8 cellular contexts compared by ENCODE assay signal in the genomic region with DNA sequence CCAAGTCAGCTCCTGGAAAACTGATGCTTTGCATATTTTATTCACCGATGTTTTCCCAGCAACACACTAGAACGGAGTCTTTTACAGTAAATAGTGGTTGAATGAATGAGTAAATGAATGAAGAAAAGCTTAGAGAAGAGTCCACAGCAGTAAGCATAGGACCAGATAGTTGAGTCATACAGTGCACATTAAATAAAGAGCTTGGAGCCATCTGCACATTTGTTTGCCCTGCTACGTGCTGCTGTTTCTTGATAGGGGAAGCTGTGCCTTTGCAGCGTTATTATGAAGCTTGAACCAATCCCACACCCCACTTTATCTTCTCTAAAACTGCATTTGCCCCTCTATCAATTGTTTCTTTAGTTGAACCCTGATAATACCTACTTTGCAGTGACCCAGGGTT. TPM values are rescaled to one million over a fixed set of nuclear protein-coding genes. Genes with fewer than 3 reads are reported as not detected.
DNase-seq lines count a peak whose midpoint lies in the region; ATAC-seq and TF ChIP-seq lines count a peak whose summit lies in the region.

No MANE protein-coding gene starts in this region.

- no peaks in the 10 kb centered on the region for H3K36me3 ChIP-seq in thoracic aorta

- H3K27me3 ChIP-seq in thoracic aorta (replicated peaks; ENCODE audit: insufficient read depth): no peaks in the 10 kb centered on the region

- CTCF ChIA-PET in activated B cell treated with CpG ODN at 0.5 μM for 24 hours (lab: Charles Lee): interaction anchor here (1.4 to 3.2 kb wide), 6 partner anchors 14 to 244 kb away, joined by 6 to 32 read pairs (median 10); a partner anchor contains a TSS

- H3K27me3 Mint-ChIP-seq in activated T-cell treated with anti-CD3 and anti-CD28 coated beads, Interleukin-2, amount 50 U/mL, for 72 hours (ENCODE audit: low read depth): no peaks in the 10 kb centered on the region
- peaks cover 2% of the 10 kb centered on the region for H3K27me3 Mint-ChIP-seq in activated B cell treated with CpG ODN at 0.5 μM for 24 hours

- peak overlapping the region; percentile 98 for H3K27ac Mint-ChIP-seq in activated T-cell treated with anti-CD3 and anti-CD28 coated beads, Interleukin-2, amount 50 U/mL, for 72 hours
- peak overlapping the region; percentile 91 for H3K27ac Mint-ChIP-seq in activated B cell treated with CpG ODN at 0.5 μM for 24 hours

- no peak for DNase-seq in activated T-cell treated with anti-CD3 and anti-CD28 coated beads, Interleukin-2, amount 50 U/mL, for 72 hours
- DNase-seq in activated T-cell treated with anti-CD3 and anti-CD28 coated beads, Interleukin-2, amount 50 U/mL, for 48 hours: no peak
- no peak for DNase-seq in activated B cell treated with CpG ODN at 0.5 μM for 24 hours
- peak; percentile 26 for DNase-seq in iris pigment epithelial cell (ENCODE audit: low read depth)
- DNase-seq in thoracic aorta (ENCODE audit: low spot score): no peak
- no peak for DNase-seq in SHP77 treated with DMSO at 0.1 percent for 48 hours (lab: John Stamatoyannopoulos, UW)
- no peak for DNase-seq in stimulated activated CD4-positive, alpha-beta T cell treated with anti-CD3 and anti-CD28 coated beads, Interleukin-4, amount 100 ng/mL, for 4 hours

- no peaks in the 10 kb centered on the region for H3K9me3 Mint-ChIP-seq in activated T-cell treated with anti-CD3 and anti-CD28 coated beads, Interleukin-2, amount 50 U/mL, for 72 hours
- no peaks in the 10 kb centered on the region for H3K9me3 Mint-ChIP-seq in activated B cell treated with CpG ODN at 0.5 μM for 24 hours

- no peaks in the 10 kb centered on the region for H3K9me3 ChIP-seq in thoracic aorta

- peaks cover 2 to 3% of the 10 kb centered on the region in 2 donors for H3K36me3 Mint-ChIP-seq in activated T-cell treated with anti-CD3 and anti-CD28 coated beads, Interleukin-2, amount 50 U/mL, for 72 hours (ENCODE audit: insufficient read depth in 2 of 2)
- H3K36me3 Mint-ChIP-seq in activated B cell treated with CpG ODN at 0.5 μM for 24 hours (ENCODE audit: low read depth): peaks cover 13% of the 10 kb centered on the region

- H3K27ac ChIP-seq in thoracic aorta: no peak overlapping the region

- ATAC-seq in activated T-cell treated with anti-CD3 and anti-CD28 coated beads, Interleukin-2, amount 50 U/mL, for 72 hours (replicated peaks in 1 of 2): no peak
- ATAC-seq in activated B cell treated with CpG ODN at 0.5 μM for 24 hours (ENCODE audit: low read depth) (no peak), thoracic aorta (ENCODE audit: insufficient number of reproducible peaks, low FRiP score, low read depth) (no peak), GM19328 (IDR thresholded peaks at IDR 0.05; ENCODE audit: unreplicated experiment) (no peak)

- H3K4me3 Mint-ChIP-seq in activated T-cell treated with anti-CD3 and anti-CD28 coated beads, Interleukin-2, amount 50 U/mL, for 72 hours: peak overlapping the region; percentile 94 to 97
- peak overlapping the region; percentile 97 for H3K4me3 Mint-ChIP-seq in activated B cell treated with CpG ODN at 0.5 μM for 24 hours

- H3K4me1 ChIP-seq in thoracic aorta (ENCODE audit: control insufficient read depth in 1 of 2, low read depth in 2 of 2): peaks cover 15 to 24% of the 10 kb centered on the region in 2 donors

- H3K4me1 Mint-ChIP-seq in activated T-cell treated with anti-CD3 and anti-CD28 coated beads, Interleukin-2, amount 50 U/mL, for 72 hours (ENCODE audit: low read depth): peaks cover 40% of the 10 kb centered on the region
- peaks cover 43% of the 10 kb centered on the region for H3K4me1 Mint-ChIP-seq in activated B cell treated with CpG ODN at 0.5 μM for 24 hours

- H3K4me3 ChIP-seq in thoracic aorta: peak overlapping the region; percentile 86

- POLR2A ChIA-PET in activated B cell treated with CpG ODN at 0.5 μM for 24 hours (lab: Charles Lee): interaction anchor here (0.9 to 2.6 kb wide), 7 partner anchors 10 to 233 kb away, joined by 3 to 13 read pairs (median 9); a partner anchor contains a TSS

- TF ChIP-seq CTCF in activated B cell treated with CpG ODN at 0.5 μM for 24 hours (IDR thresholded peaks at IDR 0.05): no peak
- TF ChIP-seq CTCF in thoracic aorta (IDR thresholded peaks at IDR 0.05): no peak

- intact Hi-C loops in activated B cell treated with CpG ODN at 0.5 μM for 24 hours (cut with micrococcal nuclease): loop anchor here (2.0 kb wide), 1 partner anchor 20 kb away; no protein-coding TSS in a partner anchor

RNA-seq across cellular contexts. Expression of a gene that starts 1.2 kb away (rescaled TPM):
- 10 to 100 TPM; 30.3 to 32.4 TPM for total RNA-seq in activated T-cell treated with anti-CD3 and anti-CD28 coated beads, Interleukin-2, amount 50 U/mL, for 72 hours
- total RNA-seq in activated B cell treated with CpG ODN at 0.5 μM for 24 hours (29.9 and 30.7 TPM in 2 replicates), thoracic aorta (10 to 100 TPM in 1 of 2 donors, 1 to 10 TPM in 1; 8.0 to 14.0 TPM)
